20 cellular contexts compared by ENCODE assay signal in the genomic region with DNA sequence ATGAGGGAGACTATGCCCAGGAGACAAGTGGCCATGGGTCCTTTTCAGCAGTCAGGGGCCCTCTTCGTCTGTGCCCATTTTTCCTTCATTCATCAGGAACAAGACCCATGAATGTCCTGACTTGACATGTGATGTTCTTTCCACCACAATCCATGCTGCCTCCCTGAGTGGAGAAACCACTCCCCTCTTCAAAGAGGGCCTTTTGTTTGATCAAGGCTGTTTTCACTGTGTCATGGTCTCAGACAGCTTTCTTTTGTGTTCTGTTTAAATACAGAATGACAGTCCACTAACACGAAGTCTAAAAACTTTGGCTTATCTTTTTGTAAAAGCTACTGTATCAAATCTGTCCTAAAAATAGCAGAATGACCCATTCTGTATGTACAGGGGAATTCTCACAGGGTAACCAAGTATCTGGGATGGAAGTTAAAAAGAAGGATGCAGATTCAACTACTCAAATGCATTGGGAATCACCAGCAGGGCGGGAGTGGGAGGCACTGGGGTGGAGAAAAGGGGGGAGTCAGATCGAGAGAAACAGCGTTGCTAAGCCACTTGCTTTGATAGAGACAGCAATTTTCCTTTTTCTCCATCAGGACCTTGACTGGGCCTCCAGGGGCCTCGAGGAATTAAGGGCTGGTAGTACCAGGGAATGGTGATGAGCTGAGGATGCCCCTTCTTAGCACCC. TPM values are rescaled to one million over a fixed set of nuclear protein-coding genes. Genes with fewer than 3 reads are reported as not detected.
DNase-seq lines count a peak whose midpoint lies in the region; ATAC-seq and TF ChIP-seq lines count a peak whose summit lies in the region.
"Had no signal": no experiment of that assay in that cellular context is flagged by ENCODE, and none has a peak within 500 bp of the region (broad histone marks: within the 10 kb centered on the region; RNA-seq: fewer than 3 reads in every experiment).

No MANE protein-coding gene starts in this region.

- no peak for TF ChIP-seq POLR2A in testis (IDR thresholded peaks at IDR 0.05)

- WGBS in ectodermal cell, 2 experiments, result 67 to 75% methylated on average over 5 to 6 of the region's 6 CpGs
- WGBS in testis, 2 donors, result 60 to 63% methylated on average over 6 of the region's 6 CpGs

- no peak for ATAC-seq in GM19035 (IDR thresholded peaks at IDR 0.05; ENCODE audit: unreplicated experiment)

- no peak for TF ChIP-seq CTCF in testis (IDR thresholded peaks at IDR 0.05)

- H3K27ac ChIP-seq in ectodermal cell (ENCODE audit: insufficient read depth, low read depth, low read length, poor library complexity, severe bottlenecking) (peak overlapping the region; percentile 30), testis (peak overlapping the region; percentile 80 to 84)
- H3K27ac ChIP-seq: BLaER1 treated with 17β-estradiol and CSF1 and Interleukin-3, amounts not matched to agents 10 nM and 100 nM; GM23248; Peyer's patch had no signal

- no peaks in the 10 kb centered on the region for H3K27me3 ChIP-seq in ectodermal cell (ENCODE audit: control insufficient read depth, insufficient read depth, low read length, poor library complexity, severe bottlenecking)
- H3K27me3 ChIP-seq in testis, result no peaks in the 10 kb centered on the region
- H3K27me3 ChIP-seq: BLaER1 treated with 17β-estradiol and CSF1 and Interleukin-3, amounts not matched to agents 10 nM and 100 nM; Peyer's patch had no signal

- intact Hi-C loops in testis (cut with DNase I; ENCODE audit: low total_unique reads), result no loop called here

- H3K9me3 ChIP-seq in ectodermal cell (ENCODE audit: control insufficient read depth, low read length), result no peaks in the 10 kb centered on the region
- no peaks in the 10 kb centered on the region for H3K9me3 ChIP-seq in testis
- H3K9me3 ChIP-seq: BLaER1 treated with 17β-estradiol and CSF1 and Interleukin-3, amounts not matched to agents 10 nM and 100 nM; Peyer's patch had no signal

- DNase-seq in NCI-H345 (lab: John Stamatoyannopoulos, UW), result peak; percentile 24
- DNase-seq in NCI-H345 treated with DMSO at 0.1 percent for 48 hours (lab: John Stamatoyannopoulos, UW; ENCODE audit: unreplicated experiment), result no peak
- peak; percentile 81 for DNase-seq in midbrain (lab: John Stamatoyannopoulos, UW)
- peak; percentile 82 for DNase-seq in testis
- DNase-seq in activated CD8-positive, alpha-beta memory T cell treated with anti-CD3 and anti-CD28 coated beads for 24 hours, result no peak
- DNase-seq in DMS153 (lab: John Stamatoyannopoulos, UW), result no peak
- DNase-seq: 8988T, COR-L47, DND-41, GDM1, GM23248, KG1, NCI-H1092, NCI-H2107, NCI-H446 treated with DMSO at 0.1 percent for 48 hours, Peyer's patch, Right ventricle myocardium superior had no signal

- H3K4me3 ChIP-seq in ectodermal cell (ENCODE audit: insufficient read depth, low read depth, low read length) (no peak overlapping the region), testis (no peak overlapping the region)
- H3K4me3 ChIP-seq: BLaER1 treated with 17β-estradiol and CSF1 and Interleukin-3, amounts not matched to agents 10 nM and 100 nM; GM23248; Peyer's patch had no signal

- H3K4me1 ChIP-seq in ectodermal cell (ENCODE audit: control insufficient read depth, insufficient read depth, low read length) (peaks cover 14% of the 10 kb centered on the region), testis (peaks cover 22% of the 10 kb centered on the region)
- H3K4me1 ChIP-seq: BLaER1 treated with 17β-estradiol and CSF1 and Interleukin-3, amounts not matched to agents 10 nM and 100 nM; Peyer's patch had no signal

- H3K36me3 ChIP-seq in ectodermal cell (ENCODE audit: control insufficient read depth, insufficient read depth, low read length), result no peaks in the 10 kb centered on the region
- no peaks in the 10 kb centered on the region for H3K36me3 ChIP-seq in testis (ENCODE audit: low read depth, missing control alignments)
- H3K36me3 ChIP-seq: BLaER1 treated with 17β-estradiol and CSF1 and Interleukin-3, amounts not matched to agents 10 nM and 100 nM; Peyer's patch had no signal

RNA-seq across cellular contexts. Expression of gene LRP2, which starts 13.9 kb away (rescaled TPM):
- polyA plus RNA-seq in ectodermal cell (2013, experiment 1 of 4), result 77.9 TPM
- polyA plus RNA-seq in ectodermal cell (2013, experiment 2 of 4), result 108 TPM
- 69.1 TPM for polyA plus RNA-seq in ectodermal cell (2013, experiment 3 of 4)
- 82.8 TPM for polyA plus RNA-seq in ectodermal cell (2013, experiment 4 of 4)
- total RNA-seq in testis, result 1 to 10 TPM; 4.1 to 9.3 TPM
- polyA plus RNA-seq in testis (ENCODE audit: insufficient read depth, low read depth, low replicate concordance), result 3.0 TPM
- total RNA-seq: GM23248, Peyer's patch, Right ventricle myocardium superior had no signal
- polyA plus RNA-seq: GM23248 had no signal

Comparison
In these comparisons a context has a peak if more than half of its experiments do, and no peak if none do; other contexts are left out.
1. DNase-seq: peak in NCI-H345 (single experiment), midbrain (single experiment) and testis (single experiment); none in NCI-H345 treated with DMSO at 0.1 percent for 48 hours (single experiment), activated CD8-positive, alpha-beta memory T cell treated with anti-CD3 and anti-CD28 coated beads for 24 hours (single experiment) and DMS153 (single experiment).